Comparison of ENCODE assay signal across 1 cellular context in genomic region chr20:2102585-2103453, GRCh38.
A peak's percentile ranks its signal among the peaks of the same experiment; 100 is the strongest.
TF ChIP-seq lines count a peak whose summit lies in the region.

No MANE protein-coding gene starts in this region.

TF ChIP-seq in HepG2, 621 proteins besides CTCF, POLR2A, EP300 and RAD21 (continued from another document and continues in another):
- TF ChIP-seq ZBTB10 (CRISPR knock-in tag; IDR thresholded peaks at IDR 0.05; ENCODE audit: borderline replicate concordance) (no peak), HOXA9 (CRISPR knock-in tag; IDR thresholded peaks at IDR 0.05; ENCODE audit: borderline replicate concordance) (no peak; the same call in 1 of the 2 replicates), ZNF792 (CRISPR knock-in tag; IDR thresholded peaks at IDR 0.05) (no peak), ZNF124 (CRISPR knock-in tag; IDR thresholded peaks at IDR 0.05) (no peak), KDM2A (CRISPR knock-in tag; IDR thresholded peaks at IDR 0.05; ENCODE audit: borderline replicate concordance, low read depth) (peak; percentile 58; the same call in 1 of the 2 replicates), LRRFIP1 (CRISPR knock-in tag; conservative IDR thresholded peaks at IDR 0.05) (no peak; the same call in 1 of the 2 replicates), ZNF343 (CRISPR knock-in tag; IDR thresholded peaks at IDR 0.05) (no peak), ZNF713 (CRISPR knock-in tag; IDR thresholded peaks at IDR 0.05) (no peak), ARID2 (CRISPR knock-in tag; IDR thresholded peaks at IDR 0.05; ENCODE audit: borderline replicate concordance) (0 out of 2 replicates have a peak, but pooled peaks have one; percentile 68), CEBPB (IDR thresholded peaks at IDR 0.05; ENCODE audit: borderline replicate concordance, low read depth, low read length) (no peak), ZNF556 (CRISPR knock-in tag; IDR thresholded peaks at IDR 0.05; ENCODE audit: borderline replicate concordance) (no peak), ZFY (CRISPR knock-in tag; IDR thresholded peaks at IDR 0.05) (peak; percentile 90), ZNF143 (CRISPR knock-in tag; IDR thresholded peaks at IDR 0.05) (no peak), NR1H2 (CRISPR knock-in tag; IDR thresholded peaks at IDR 0.05; ENCODE audit: borderline replicate concordance, low read depth) (peak; percentile 85; the same call in 1 of the 2 replicates), ZBTB20 (CRISPR knock-in tag; IDR thresholded peaks at IDR 0.05; ENCODE audit: borderline replicate concordance, low read depth) (peak; percentile 16; the same call in 1 of the 2 replicates), ATF7 (IDR thresholded peaks at IDR 0.05) (no peak), ATF7 (CRISPR knock-in tag; IDR thresholded peaks at IDR 0.05) (no peak), SYNCRIP (IDR thresholded peaks at IDR 0.05; ENCODE audit: insufficient read depth, low read depth, low read length) (no peak), SMAD3 (CRISPR knock-in tag; IDR thresholded peaks at IDR 0.05) (no peak), GATAD2A (CRISPR knock-in tag; IDR thresholded peaks at IDR 0.05) (no peak), SP5 (CRISPR knock-in tag; IDR thresholded peaks at IDR 0.05; ENCODE audit: borderline replicate concordance, low read depth) (peak; percentile 60), HES4 (CRISPR knock-in tag; IDR thresholded peaks at IDR 0.05; ENCODE audit: borderline replicate concordance) (peak; percentile 78; the same call in 1 of the 2 replicates), NR2C2 (CRISPR knock-in tag; IDR thresholded peaks at IDR 0.05; ENCODE audit: borderline replicate concordance) (0 out of 2 replicates have a peak, but pooled peaks have one; percentile 14), AKNA (CRISPR knock-in tag; IDR thresholded peaks at IDR 0.05; ENCODE audit: borderline replicate concordance) (0 out of 2 replicates have a peak, but pooled peaks have one; percentile 56), KLF9 (CRISPR knock-in tag; IDR thresholded peaks at IDR 0.05; ENCODE audit: low read depth) (no peak), ZFP36 (IDR thresholded peaks at IDR 0.05; ENCODE audit: borderline replicate concordance, low read depth, low read length, partially characterized antibody) (no peak), ETS1 (CRISPR knock-in tag; IDR thresholded peaks at IDR 0.05) (no peak; the same call in 1 of the 2 replicates), ZNF446 (CRISPR knock-in tag; IDR thresholded peaks at IDR 0.05) (no peak; the same call in none of the 2 replicates), GZF1 (CRISPR knock-in tag; IDR thresholded peaks at IDR 0.05) (peak; percentile 24; the same call in 1 of the 2 replicates), YEATS4 (CRISPR knock-in tag; IDR thresholded peaks at IDR 0.05; ENCODE audit: borderline replicate concordance) (peak; percentile 63), RFXAP (CRISPR knock-in tag; IDR thresholded peaks at IDR 0.05; ENCODE audit: borderline replicate concordance) (no peak; the same call in 1 of the 2 replicates), ZNF670 (CRISPR knock-in tag; IDR thresholded peaks at IDR 0.05; ENCODE audit: borderline replicate concordance) (peak; percentile 86), ZC3H13 (CRISPR knock-in tag; IDR thresholded peaks at IDR 0.05) (peak; percentile 76), ZNF20 (CRISPR knock-in tag; IDR thresholded peaks at IDR 0.05) (0 out of 2 replicates have a peak, but pooled peaks have one; percentile 24), ZNF354B (CRISPR knock-in tag; IDR thresholded peaks at IDR 0.05) (peak; percentile 95; the same call in 1 of the 2 replicates), SP140L (CRISPR knock-in tag; IDR thresholded peaks at IDR 0.05; ENCODE audit: borderline replicate concordance) (no peak), KAT8 (CRISPR knock-in tag; IDR thresholded peaks at IDR 0.05) (peak; percentile 22; the same call in 1 of the 2 replicates), AGO2 (optimal IDR thresholded peaks at IDR 0.05; ENCODE audit: low read depth, low read length) (peak; percentile 81), RARG (CRISPR knock-in tag; IDR thresholded peaks at IDR 0.05; ENCODE audit: low read depth) (no peak; the same call in 1 of the 2 replicates), SOX13 (IDR thresholded peaks at IDR 0.05) (no peak), SOX13 (CRISPR knock-in tag; conservative IDR thresholded peaks at IDR 0.05 in 1 of 2, IDR thresholded peaks at IDR 0.05 in 1 of 2) (peak; percentile 9 to 93; a peak in 1 of 4 replicates), ZBTB2 (CRISPR knock-in tag; IDR thresholded peaks at IDR 0.05; ENCODE audit: low read depth) (peak; percentile 89; the same call in 1 of the 2 replicates), FOXA1 (IDR thresholded peaks at IDR 0.05) (no peak), FOXA1 (CRISPR knock-in tag; IDR thresholded peaks at IDR 0.05) (no peak; the same call in 1 of the 2 replicates), ZNF547 (CRISPR knock-in tag; IDR thresholded peaks at IDR 0.05) (no peak), MTF2 (CRISPR knock-in tag; IDR thresholded peaks at IDR 0.05; ENCODE audit: borderline replicate concordance) (peak; percentile 95; the same call in 1 of the 2 replicates), ZNF75D (CRISPR knock-in tag; IDR thresholded peaks at IDR 0.05; ENCODE audit: borderline replicate concordance) (no peak; the same call in 1 of the 2 replicates), ZNF891 (CRISPR knock-in tag; IDR thresholded peaks at IDR 0.05) (no peak; the same call in 1 of the 2 replicates), ZNF430 (CRISPR knock-in tag; IDR thresholded peaks at IDR 0.05) (no peak), SMYD3 (CRISPR knock-in tag; IDR thresholded peaks at IDR 0.05) (no peak; the same call in none of the 2 replicates), ZNF317 (CRISPR knock-in tag; IDR thresholded peaks at IDR 0.05) (no peak; the same call in 1 of the 2 replicates), EEA1 (CRISPR knock-in tag; IDR thresholded peaks at IDR 0.05; ENCODE audit: borderline replicate concordance) (peak; percentile 89; the same call in 1 of the 2 replicates), HOMEZ (CRISPR knock-in tag; IDR thresholded peaks at IDR 0.05; ENCODE audit: low read depth) (no peak; the same call in 1 of the 2 replicates), KMT2A (CRISPR knock-in tag; IDR thresholded peaks at IDR 0.05) (peak; percentile 73), ZNF263 (CRISPR knock-in tag; IDR thresholded peaks at IDR 0.05) (no peak), ZFP36L1 (CRISPR knock-in tag; IDR thresholded peaks at IDR 0.05) (no peak), HNF1B (CRISPR knock-in tag; IDR thresholded peaks at IDR 0.05) (peak; percentile 18; the same call in 1 of the 2 replicates)
